ENCODE assay signal across 19 cellular contexts in genomic region chr2:222577341-222577740, GRCh38.
DNase-seq lines count a peak whose midpoint lies in the region; ATAC-seq and TF ChIP-seq lines count a peak whose summit lies in the region.
"Had no signal": no experiment of that assay in that cellular context is flagged by ENCODE, and none has a peak within 500 bp of the region (broad histone marks: within the 10 kb centered on the region; RNA-seq: fewer than 3 reads in every experiment).

No MANE protein-coding gene starts in this region.

- H2BK15ac ChIP-seq in mesendoderm (replicated peaks; ENCODE audit: low read depth): no peak overlapping the region

- no peak for ATAC-seq in activated naive CD8-positive, alpha-beta T cell treated with anti-CD3 and anti-CD28 coated beads, Interleukin-2, amount 50 U/mL, for 24 hours

- POLR2A ChIA-PET in SK-N-SH (lab: Yijun Ruan, JAX): no interaction called here

- H3K4me1 Mint-ChIP-seq in activated naive CD8-positive, alpha-beta T cell treated with anti-CD3 and anti-CD28 coated beads for 36 hours: peaks cover 14% of the 10 kb centered on the region
- H3K4me1 Mint-ChIP-seq in activated naive CD8-positive, alpha-beta T cell treated with anti-CD3 and anti-CD28 coated beads, Interleukin-2, amount 50 U/mL, for 24 hours: peaks cover 4% of the 10 kb centered on the region

- H3K36me3 ChIP-seq in adipocyte (ENCODE audit: control insufficient read depth, insufficient read depth, low read length, severe bottlenecking) (peaks cover 12% of the 10 kb centered on the region), mesendoderm (ENCODE audit: control insufficient read depth, insufficient read depth, low read length) (no peaks in the 10 kb centered on the region), SK-N-SH (replicated peaks in 1 of 2; ENCODE audit: control insufficient read depth in 1 of 2, insufficient read depth in 2 of 2, low read length in 1 of 2) (peaks cover 6 to 7% of the 10 kb centered on the region in 2 experiments)
- H3K36me3 ChIP-seq: Peyer's patch had no signal

- H3K4me1 ChIP-seq in adipocyte (ENCODE audit: control insufficient read depth, insufficient read depth, low read length) (peaks cover 12% of the 10 kb centered on the region), mesendoderm (ENCODE audit: control insufficient read depth, low read depth, low read length) (no peaks in the 10 kb centered on the region), SK-N-SH (ENCODE audit: control insufficient read depth in 1 of 2, insufficient read depth in 2 of 2, low read depth in 1 of 2, low read length in 1 of 2) (peaks cover 3 to 25% of the 10 kb centered on the region in 2 experiments; a peak in 3 of 4 replicates)
- H3K4me1 ChIP-seq: BE2C, Peyer's patch, SJCRH30 had no signal

- H3K4me2 ChIP-seq in mesendoderm (ENCODE audit: low read length) (no peak overlapping the region), SK-N-SH (no peak overlapping the region)

- no peak overlapping the region for H4K8ac ChIP-seq in mesendoderm (ENCODE audit: low read depth, low read length)

- H3K79me1 ChIP-seq in mesendoderm (ENCODE audit: low read length): peaks cover 1% of the 10 kb centered on the region

- no peak overlapping the region for H3K27ac ChIP-seq in mesendoderm (ENCODE audit: low read depth, low read length)
- H3K27ac ChIP-seq in SK-N-SH (ENCODE audit: low read depth in 2 of 2, low read length in 1 of 2): no peak overlapping the region
- H3K27ac ChIP-seq: Peyer's patch, SJCRH30 had no signal

- no peaks in the 10 kb centered on the region for H3K9me3 Mint-ChIP-seq in activated naive CD8-positive, alpha-beta T cell treated with anti-CD3 and anti-CD28 coated beads for 36 hours
- no peaks in the 10 kb centered on the region for H3K9me3 Mint-ChIP-seq in activated naive CD8-positive, alpha-beta T cell treated with anti-CD3 and anti-CD28 coated beads, Interleukin-2, amount 50 U/mL, for 24 hours

- H2AFZ ChIP-seq in SK-N-SH (ENCODE audit: low read depth): no peak overlapping the region

- H2AK5ac ChIP-seq in mesendoderm (ENCODE audit: low read length): no peak overlapping the region

- H3K9ac ChIP-seq in adipocyte (ENCODE audit: low read length): no peak overlapping the region
- H3K9ac ChIP-seq in mesendoderm (ENCODE audit: low read length): no peak overlapping the region
- no peak overlapping the region for H3K9ac ChIP-seq in SK-N-SH

- no CpG with 5 or more reads among the region's 3 CpGs for WGBS in mesendoderm (ENCODE audit: extremely low coverage, insufficient coverage, low lambda C conversion rate)
- WGBS in SK-N-SH (ENCODE audit: low lambda C conversion rate): 76% methylated on average over 3 of the region's 3 CpGs

- no peaks in the 10 kb centered on the region for H4K20me1 ChIP-seq in SK-N-SH (ENCODE audit: insufficient read depth)

- H3K36me3 Mint-ChIP-seq in activated naive CD8-positive, alpha-beta T cell treated with anti-CD3 and anti-CD28 coated beads for 36 hours: peaks cover 17% of the 10 kb centered on the region
- H3K36me3 Mint-ChIP-seq in activated naive CD8-positive, alpha-beta T cell treated with anti-CD3 and anti-CD28 coated beads, Interleukin-2, amount 50 U/mL, for 24 hours (ENCODE audit: low read depth): peaks cover 58% of the 10 kb centered on the region

- no peak for TF ChIP-seq EP300 in SK-N-SH (IDR thresholded peaks at IDR 0.05; ENCODE audit: borderline replicate concordance in 1 of 2, low read depth in 1 of 2, low read length in 1 of 2)

- no peak overlapping the region for H3K4ac ChIP-seq in mesendoderm (ENCODE audit: low read depth, low read length)

- H3K79me2 ChIP-seq in mesendoderm (ENCODE audit: control insufficient read depth, insufficient read depth, low read length) (no peaks in the 10 kb centered on the region), SK-N-SH (ENCODE audit: insufficient read depth) (no peaks in the 10 kb centered on the region; the same call in 1 of the 2 replicates)

- no peak for TF ChIP-seq CTCF in SK-N-SH (IDR thresholded peaks at IDR 0.05)

- no peak overlapping the region for H3K4me3 Mint-ChIP-seq in activated naive CD8-positive, alpha-beta T cell treated with anti-CD3 and anti-CD28 coated beads for 36 hours
- no peak overlapping the region for H3K4me3 Mint-ChIP-seq in activated naive CD8-positive, alpha-beta T cell treated with anti-CD3 and anti-CD28 coated beads, Interleukin-2, amount 50 U/mL, for 24 hours

- H3K4me3 ChIP-seq in adipocyte (ENCODE audit: low read length) (no peak overlapping the region), mesendoderm (ENCODE audit: low read length) (no peak overlapping the region), SK-N-SH (ENCODE audit: low read depth in 2 of 2, low read length in 1 of 2) (no peak overlapping the region)
- H3K4me3 ChIP-seq: Peyer's patch, SJCRH30 had no signal

- no peaks in the 10 kb centered on the region for H3K9me2 ChIP-seq in SK-N-SH

- H3K56ac ChIP-seq in mesendoderm (ENCODE audit: low read length): no peak overlapping the region

- H3K9me3 ChIP-seq in adipocyte (ENCODE audit: control insufficient read depth, low read length) (no peaks in the 10 kb centered on the region), SK-N-SH (no peaks in the 10 kb centered on the region)
- H3K9me3 ChIP-seq: BE2C, Peyer's patch, SJCRH30 had no signal

- no peak overlapping the region for H3K18ac ChIP-seq in mesendoderm (ENCODE audit: low read length)

- DNase-seq in activated naive CD8-positive, alpha-beta T cell treated with anti-CD3 and anti-CD28 coated beads for 36 hours: no peak
- no peak for DNase-seq in activated naive CD8-positive, alpha-beta T cell treated with anti-CD3 and anti-CD28 coated beads, Interleukin-2, amount 50 U/mL, for 24 hours
- DNase-seq in adipocyte (ENCODE audit: low read depth) (peak; percentile 14), mesendoderm (peak; percentile 27), NCI-H226 (no peak), SK-N-SH (no peak), AML-193 (lab: John Stamatoyannopoulos, UW) (no peak)
- DNase-seq: BE2C, DMS79 treated with DMSO at 0.1 percent for 48 hours, HCEC 1CT, KG1, MV-4-11, NCI-H1694, NCI-H2081, NCI-H2171, NCI-H446, NCI-H526, Peyer's patch, SJCRH30 had no signal

- H3F3A ChIP-seq in SK-N-SH (replicated peaks; ENCODE audit: insufficient read depth): no peaks in the 10 kb centered on the region

- H2BK120ac ChIP-seq in mesendoderm (ENCODE audit: low read depth, low read length): no peak overlapping the region

- H3K27ac Mint-ChIP-seq in activated naive CD8-positive, alpha-beta T cell treated with anti-CD3 and anti-CD28 coated beads for 36 hours: peak overlapping the region; percentile 38
- H3K27ac Mint-ChIP-seq in activated naive CD8-positive, alpha-beta T cell treated with anti-CD3 and anti-CD28 coated beads, Interleukin-2, amount 50 U/mL, for 24 hours: no peak overlapping the region

- H2BK5ac ChIP-seq in mesendoderm (ENCODE audit: low read length): no peak overlapping the region

- TF ChIP-seq RAD21 in SK-N-SH (IDR thresholded peaks at IDR 0.05; ENCODE audit: low read length): no peak

- H3K27me3 ChIP-seq in adipocyte (replicated peaks; ENCODE audit: control insufficient read depth, insufficient read depth, low read length): no peaks in the 10 kb centered on the region
- H3K27me3 ChIP-seq in mesendoderm (ENCODE audit: insufficient read depth, low read length, poor library complexity): no peaks in the 10 kb centered on the region
- H3K27me3 ChIP-seq in SK-N-SH (ENCODE audit: insufficient read depth): no peaks in the 10 kb centered on the region
- H3K27me3 ChIP-seq: BE2C, Peyer's patch, SJCRH30 had no signal

- no peak overlapping the region for H4K5ac ChIP-seq in mesendoderm (ENCODE audit: low read length)

- no peak overlapping the region for H3K23ac ChIP-seq in mesendoderm (ENCODE audit: low read length)

- H3K27me3 Mint-ChIP-seq in activated naive CD8-positive, alpha-beta T cell treated with anti-CD3 and anti-CD28 coated beads for 36 hours: no peaks in the 10 kb centered on the region
- no peaks in the 10 kb centered on the region for H3K27me3 Mint-ChIP-seq in activated naive CD8-positive, alpha-beta T cell treated with anti-CD3 and anti-CD28 coated beads, Interleukin-2, amount 50 U/mL, for 24 hours

- CTCF ChIA-PET in SK-N-SH (lab: Yijun Ruan, JAX): interaction anchor here (1.0 kb wide), 1 partner anchor 18 kb away, joined by 3 read pairs; no protein-coding TSS in a partner anchor

TF ChIP-seq in SK-N-SH, 30 proteins besides CTCF, POLR2A, EP300 and RAD21:
- no peak for TF ChIP-seq ZBTB33 (IDR thresholded peaks at IDR 0.05; ENCODE audit: borderline replicate concordance, low read depth)

Comparison
In these comparisons a context has a peak if more than half of its experiments do, and no peak if none do; other contexts are left out.
1. DNase-seq: peak in adipocyte (single experiment) and mesendoderm (single experiment); none in activated naive CD8-positive, alpha-beta T cell treated with anti-CD3 and anti-CD28 coated beads for 36 hours (single experiment), activated naive CD8-positive, alpha-beta T cell treated with anti-CD3 and anti-CD28 coated beads, Interleukin-2, amount 50 U/mL, for 24 hours (single experiment), NCI-H226 (single experiment), SK-N-SH (single experiment) and AML-193 (0 of 2).